Comparison of ENCODE assay signal across 10 cellular contexts in genomic region chr17:61457226-61457983, GRCh38. TPM values are rescaled to one million over a fixed set of nuclear protein-coding genes. Genes with fewer than 3 reads are reported as not detected.
DNase-seq lines count a peak whose midpoint lies in the region; ATAC-seq and TF ChIP-seq lines count a peak whose summit lies in the region.
"Had no signal": no experiment of that assay in that cellular context is flagged by ENCODE, and none has a peak within 500 bp of the region (broad histone marks: within the 10 kb centered on the region; RNA-seq: fewer than 3 reads in every experiment).

No MANE protein-coding gene starts in this region.

- no peak overlapping the region for H4K8ac ChIP-seq in trophoblast cell (ENCODE audit: low read depth, low read length)

- H3K79me2 ChIP-seq in trophoblast cell (ENCODE audit: control insufficient read depth, insufficient read depth, low read length, poor library complexity), result peaks cover under 1% of the 10 kb centered on the region

- peak overlapping the region; percentile 26 for H3K4me3 Mint-ChIP-seq in activated CD8-positive, alpha-beta T cell treated with anti-CD3 and anti-CD28 coated beads, Interleukin-2, amount 10 ng/mL, durations not matched to agents 7 days and 5 days
- H3K4me3 Mint-ChIP-seq in glutamatergic neuron (ENCODE audit: unreplicated experiment), result peak overlapping the region; percentile 79

- TF ChIP-seq CTCF in glutamatergic neuron (IDR thresholded peaks at IDR 0.05; ENCODE audit: partially characterized antibody, unreplicated experiment) (no peak), transverse colon (IDR thresholded peaks at IDR 0.05) (no peak)

- WGBS in HUES64, result 2% methylated on average over 39 of the region's 39 CpGs
- no CpG with 5 or more reads among the region's 39 CpGs for WGBS in trophoblast cell (ENCODE audit: extremely low coverage, insufficient coverage, insufficient read length)
- WGBS in transverse colon (ENCODE audit: low coverage in 1 of 2), 2 donors, result 28 to 49% methylated on average over 5 to 39 of the region's 39 CpGs

- no peak overlapping the region for H3K4ac ChIP-seq in trophoblast cell (ENCODE audit: low read depth, low read length)

- H3K18ac ChIP-seq in trophoblast cell (ENCODE audit: low read length), result no peak overlapping the region

- POLR2A ChIA-PET in activated CD8-positive, alpha-beta T cell treated with anti-CD3 and anti-CD28 coated beads, Interleukin-2, amount 10 ng/mL, durations not matched to agents 7 days and 5 days (lab: Charles Lee), result no interaction called here

- no peak overlapping the region for H2BK12ac ChIP-seq in trophoblast cell (ENCODE audit: low read length)

- H3K36me3 ChIP-seq in HUES64 (ENCODE audit: insufficient read depth, low read length), result no peaks in the 10 kb centered on the region
- H3K36me3 ChIP-seq in trophoblast cell (ENCODE audit: control insufficient read depth in 1 of 2, insufficient read depth in 2 of 2, low read length in 2 of 2), result no peaks in the 10 kb centered on the region
- no peaks in the 10 kb centered on the region for H3K36me3 ChIP-seq in transverse colon

- H3K4me1 ChIP-seq in HUES64 (ENCODE audit: insufficient read depth, low read length) (0 out of 2 replicates have a peak, but pooled peaks cover 6% of the 10 kb centered on the region), trophoblast cell (ENCODE audit: control insufficient read depth in 1 of 2, insufficient read depth in 2 of 2, low read length in 2 of 2) (peaks cover 1 to 8% of the 10 kb centered on the region in 2 experiments), transverse colon (peaks cover 14 to 39% (median 29%) of the 10 kb centered on the region in 4 donors)

- H4K12ac ChIP-seq in trophoblast cell (ENCODE audit: low read depth, low read length), result no peak overlapping the region

- peaks cover 1% of the 10 kb centered on the region for H3K36me3 Mint-ChIP-seq in activated CD8-positive, alpha-beta T cell treated with anti-CD3 and anti-CD28 coated beads, Interleukin-2, amount 10 ng/mL, durations not matched to agents 7 days and 5 days (ENCODE audit: low read depth)
- H3K36me3 Mint-ChIP-seq in glutamatergic neuron (ENCODE audit: unreplicated experiment), result no peaks in the 10 kb centered on the region

- intact Hi-C loops in transverse colon (cut with DNase I; ENCODE audit: low total_unique reads), result no loop called here

- no peak overlapping the region for H2AFZ ChIP-seq in trophoblast cell (ENCODE audit: insufficient read depth, low read length, poor library complexity)

- H3K23ac ChIP-seq in trophoblast cell (ENCODE audit: low read length), result no peak overlapping the region

- peak overlapping the region; percentile 23 for H3K4me2 ChIP-seq in trophoblast cell (ENCODE audit: low read length)
- H3K4me2 ChIP-seq: SK-N-SH had no signal

- peaks cover 21% of the 10 kb centered on the region for H3K4me1 Mint-ChIP-seq in activated CD8-positive, alpha-beta T cell treated with anti-CD3 and anti-CD28 coated beads, Interleukin-2, amount 10 ng/mL, durations not matched to agents 7 days and 5 days (ENCODE audit: low read depth)
- H3K4me1 Mint-ChIP-seq in glutamatergic neuron (ENCODE audit: low read depth, unreplicated experiment), result peaks cover 6% of the 10 kb centered on the region

- no peak overlapping the region for H4K91ac ChIP-seq in trophoblast cell (ENCODE audit: low read depth, low read length)

- H3K9me3 ChIP-seq in HUES64 (ENCODE audit: insufficient read depth, low read depth, low read length) (no peaks in the 10 kb centered on the region), trophoblast cell (ENCODE audit: insufficient read depth, low read depth, low read length) (peaks cover 8% of the 10 kb centered on the region), transverse colon (no peaks in the 10 kb centered on the region)
- H3K9me3 ChIP-seq: SK-N-SH had no signal

- H3K9me3 Mint-ChIP-seq in activated CD8-positive, alpha-beta T cell treated with anti-CD3 and anti-CD28 coated beads, Interleukin-2, amount 10 ng/mL, durations not matched to agents 7 days and 5 days (ENCODE audit: insufficient read depth), result no peaks in the 10 kb centered on the region
- H3K9me3 Mint-ChIP-seq in glutamatergic neuron (ENCODE audit: unreplicated experiment), result peaks cover 11% of the 10 kb centered on the region

- H2BK120ac ChIP-seq in trophoblast cell (ENCODE audit: insufficient read depth, low read length, poor library complexity), result no peak overlapping the region

- H3K79me1 ChIP-seq in trophoblast cell (ENCODE audit: low read length), result no peaks in the 10 kb centered on the region

- CTCF ChIA-PET in activated CD8-positive, alpha-beta T cell treated with anti-CD3 and anti-CD28 coated beads, Interleukin-2, amount 10 ng/mL, durations not matched to agents 7 days and 5 days (lab: Charles Lee), result interaction anchor here (1.1 kb wide), 1 partner anchor 45 kb away, joined by 3 read pairs; no protein-coding TSS in a partner anchor

- H3K4me3 ChIP-seq in HUES64 (ENCODE audit: low read length) (peak overlapping the region; percentile 6; the same call in 1 of the 2 replicates), trophoblast cell (ENCODE audit: low read depth, low read length) (no peak overlapping the region), transverse colon (peak overlapping the region in 1 of 4 donors; percentile 35)

- no peak for ATAC-seq in activated CD8-positive, alpha-beta T cell treated with anti-CD3 and anti-CD28 coated beads, Interleukin-2, amount 10 ng/mL, durations not matched to agents 7 days and 5 days
- ATAC-seq in GM19328 (IDR thresholded peaks at IDR 0.05; ENCODE audit: unreplicated experiment), result no peak
- ATAC-seq in GM18517 (IDR thresholded peaks at IDR 0.05; ENCODE audit: unreplicated experiment), result no peak

- in situ Hi-C loops in transverse colon (cut with MboI; ENCODE audit: low pct_ligation_motif_present in 1 of 4, low pct_unique_long_range_greater_than_20kb in 1 of 4, low sequenced_read_pairs in 3 of 4), result no loop called here

- no peak overlapping the region for H3K27ac Mint-ChIP-seq in activated CD8-positive, alpha-beta T cell treated with anti-CD3 and anti-CD28 coated beads, Interleukin-2, amount 10 ng/mL, durations not matched to agents 7 days and 5 days
- H3K27ac Mint-ChIP-seq in glutamatergic neuron (ENCODE audit: unreplicated experiment), result no peak overlapping the region

- TF ChIP-seq POLR2A in erythroblast (IDR thresholded peaks at IDR 0.05; ENCODE audit: low read length) (no peak), transverse colon (IDR thresholded peaks at IDR 0.05) (no peak)

- H3K27me3 Mint-ChIP-seq in activated CD8-positive, alpha-beta T cell treated with anti-CD3 and anti-CD28 coated beads, Interleukin-2, amount 10 ng/mL, durations not matched to agents 7 days and 5 days (ENCODE audit: low read depth), result peaks cover 82% of the 10 kb centered on the region
- H3K27me3 Mint-ChIP-seq in glutamatergic neuron (ENCODE audit: unreplicated experiment), result peaks cover 48% of the 10 kb centered on the region

- TF ChIP-seq EP300 in transverse colon (IDR thresholded peaks at IDR 0.05; ENCODE audit: low read depth), result no peak

- H3K9ac ChIP-seq in HUES64 (ENCODE audit: low read depth, low read length) (no peak overlapping the region), trophoblast cell (ENCODE audit: low read length) (no peak overlapping the region)
- H3K9ac ChIP-seq: SK-N-SH had no signal

- DNase-seq in activated CD8-positive, alpha-beta T cell treated with anti-CD3 and anti-CD28 coated beads, Interleukin-2, amount 10 ng/mL, durations not matched to agents 7 days and 5 days, result no peak
- DNase-seq in glutamatergic neuron (no peak), trophoblast cell (no peak), erythroblast (lab: John Stamatoyannopoulos, UW) (no peak), transverse colon (no peak)
- DNase-seq: SK-N-SH had no signal

- H3K27me3 ChIP-seq in HUES64 (ENCODE audit: insufficient read depth, low read length), result peaks cover 100% of the 10 kb centered on the region
- H3K27me3 ChIP-seq in trophoblast cell (ENCODE audit: insufficient read depth, low read length), result peaks cover 88% of the 10 kb centered on the region
- peaks cover 99% of the 10 kb centered on the region for H3K27me3 ChIP-seq in transverse colon

- no peak overlapping the region for H3K27ac ChIP-seq in HUES64 (ENCODE audit: low read depth, low read length)
- H3K27ac ChIP-seq in trophoblast cell (ENCODE audit: low read depth, low read length), result no peak overlapping the region
- no peak overlapping the region for H3K27ac ChIP-seq in transverse colon

- H2AK5ac ChIP-seq in trophoblast cell (ENCODE audit: low read length), result no peak overlapping the region

- H3K14ac ChIP-seq in trophoblast cell (ENCODE audit: low read length), result no peak overlapping the region

- no peak overlapping the region for H2BK5ac ChIP-seq in trophoblast cell (ENCODE audit: low read depth, low read length, poor library complexity)

RNA-seq across cellular contexts. Expression of gene TBX4, which starts 5.2 kb away (rescaled TPM):
- polyA plus RNA-seq in HUES64 (2013, experiment 1 of 2), result 0.05 TPM
- polyA plus RNA-seq in HUES64 (2013, experiment 2 of 2), result 0.44 TPM
- total RNA-seq in activated CD8-positive, alpha-beta T cell treated with anti-CD3 and anti-CD28 coated beads, Interleukin-2, amount 10 ng/mL, durations not matched to agents 7 days and 5 days, result not detected
- total RNA-seq in glutamatergic neuron (ENCODE audit: unreplicated experiment) (not detected), transverse colon (1 to 10 TPM in 1 of 4 donors, not detected in 3; 2.4 TPM)
- 0.93 and 0.97 TPM in 2 replicates for polyA plus RNA-seq in trophoblast cell (2013)
- total RNA-seq: lung microvascular endothelial cell had no signal

RNA-seq across cellular contexts. Expression of gene TBX2, which starts 57.8 kb away (rescaled TPM):
- polyA plus RNA-seq in HUES64 (2013, experiment 1 of 2), result 0.65 TPM
- 0.38 TPM for polyA plus RNA-seq in HUES64 (2013, experiment 2 of 2)
- total RNA-seq in activated CD8-positive, alpha-beta T cell treated with anti-CD3 and anti-CD28 coated beads, Interleukin-2, amount 10 ng/mL, durations not matched to agents 7 days and 5 days, result not detected
- 5.4 TPM for total RNA-seq in glutamatergic neuron (ENCODE audit: unreplicated experiment)
- polyA plus RNA-seq in trophoblast cell (2013), result 2.7 and 3.0 TPM in 2 replicates
- 10 to 100 TPM in 2 of 4 donors, 1 to 10 TPM in 2; 2.6 to 13.5 (median 8.7) TPM for total RNA-seq in transverse colon
